In the genomic region with DNA sequence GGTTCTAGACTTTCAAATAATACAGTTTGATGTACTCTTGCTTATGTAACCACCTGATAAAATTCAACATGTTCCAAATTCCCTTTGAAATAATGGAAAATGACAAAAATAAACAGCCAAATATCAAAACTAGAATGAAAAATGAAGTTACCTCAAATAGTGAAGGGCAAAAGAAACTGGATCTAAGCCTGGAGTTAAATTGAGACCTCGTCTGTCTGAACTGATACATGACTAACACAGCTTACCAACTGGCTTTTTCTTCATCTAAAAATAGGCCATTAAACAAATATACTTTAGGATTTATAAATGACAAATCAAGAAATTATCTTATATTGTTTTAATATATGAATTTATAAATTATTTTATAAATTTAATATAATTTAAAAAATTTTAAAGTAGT, we compare ENCODE assay signal across 25 cellular contexts.
"Had no signal": no experiment of that assay in that cellular context is flagged by ENCODE, and none has a peak within 500 bp of the region (broad histone marks: within the 10 kb centered on the region; RNA-seq: fewer than 3 reads in every experiment).

No MANE protein-coding gene starts in this region.

- ATAC-seq: activated CD8-positive, alpha-beta memory T cell treated with anti-CD3 and anti-CD28 coated beads, Interleukin-2, amount 10 ng/mL, durations not matched to agents 7 days and 5 days; K562; Panc1; Right ventricle myocardium inferior had no signal

- H3K9ac ChIP-seq: SK-N-SH had no signal

- H3K4me1 ChIP-seq: SJCRH30 had no signal

- H3K9me3 ChIP-seq: SJCRH30, SK-N-SH had no signal

- H3K27me3 ChIP-seq: SJCRH30 had no signal

- H3K27ac ChIP-seq: SJCRH30 had no signal

- FAIRE-seq: K562 had no signal

- DNase-seq: activated B cell treated with CpG ODN at 0.5 μM for 24 hours; activated CD4-positive, alpha-beta T cell treated with anti-CD3 and anti-CD28 coated beads for 1 hour; activated CD4-positive, alpha-beta T cell treated with anti-CD3 and anti-CD28 coated beads, Interleukin-2, amount 10 ng/mL, durations not matched to agents 24 days and 14 days; activated CD4-positive, alpha-beta T cell treated with anti-CD3 and anti-CD28 coated beads, Interleukin-2, amount 50 U/mL, for 48 hours; activated CD8-positive, alpha-beta memory T cell treated with anti-CD3 and anti-CD28 coated beads, Interleukin-2, amount 10 ng/mL, durations not matched to agents 7 days and 5 days; activated gamma-delta T cell treated with Interleukin-2 at 50 U/mL for 16 hours; activated naive CD4-positive, alpha-beta T cell treated with anti-CD3 and anti-CD28 coated beads, Interleukin-2, amount 10 ng/mL, durations not matched to agents 7 days and 5 days; activated naive CD8-positive, alpha-beta T cell treated with anti-CD3 and anti-CD28 coated beads for 36 hours; activated T-cell treated with anti-CD3 and anti-CD28 coated beads, Interleukin-2, amount 50 U/mL, for 48 hours; anterior cingulate cortex; Kasumi-1; NCI-H1105 treated with DMSO at 0.1 percent for 48 hours; NCI-H1436 treated with DMSO at 0.1 percent for 48 hours; NCI-H187; NCI-H2081; NCI-H510A treated with DMSO at 0.1 percent for 48 hours; NK-92 treated with Interleukin-12 subunit alpha and Interleukin-12 subunit beta, amount 100 ng/mL, for 24 hours; OCI-M1; RPMI8226; SJCRH30; SK-N-SH; SW 1271 had no signal

- H3K4me3 ChIP-seq: K562, SJCRH30 had no signal

- H3K4me2 ChIP-seq: SK-N-SH had no signal
